Comparison of ENCODE assay signal across 13 cellular contexts in the genomic region with DNA sequence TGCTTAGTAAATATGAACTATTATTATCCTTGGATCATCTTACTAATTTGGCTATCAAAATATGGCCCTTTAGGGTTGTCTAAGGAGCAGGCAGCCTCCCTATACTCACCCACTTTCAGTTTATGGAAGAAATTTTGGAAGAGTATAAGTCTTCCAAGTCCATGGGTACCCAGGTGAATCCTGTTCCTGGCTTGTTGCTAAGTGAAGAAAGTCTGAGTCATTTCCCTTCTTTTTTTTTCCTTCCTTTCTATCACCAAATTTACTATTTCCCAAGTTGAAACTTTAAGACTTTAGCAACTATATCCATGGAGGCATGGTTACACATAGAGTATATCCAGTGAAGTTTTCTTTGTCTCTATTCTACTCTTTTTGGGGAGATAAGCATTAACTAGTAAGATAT.
DNase-seq lines count a peak whose midpoint lies in the region; ATAC-seq and TF ChIP-seq lines count a peak whose summit lies in the region.
"Had no signal": no experiment of that assay in that cellular context is flagged by ENCODE, and none has a peak within 500 bp of the region (broad histone marks: within the 10 kb centered on the region; RNA-seq: fewer than 3 reads in every experiment).

No MANE protein-coding gene starts in this region.

- ATAC-seq in PC-3 (no peak), GM21515 (IDR thresholded peaks at IDR 0.05; ENCODE audit: unreplicated experiment) (no peak)

- H3K36me3 Mint-ChIP-seq in endothelial cell (ENCODE audit: low read depth, unreplicated experiment) = peaks cover 3% of the 10 kb centered on the region
- no peaks in the 10 kb centered on the region for H3K36me3 Mint-ChIP-seq in T-helper 2 cell treated with Interferon-gamma antibody and Interleukin-4, amounts not matched to agents 5 μg/mL and 100 μg/mL, for 36 hours (ENCODE audit: low read depth)

- DNase-seq in HT1080 (ENCODE audit: low read depth) = peak; percentile 46
- peak; percentile 4 for DNase-seq in PC-3
- DNase-seq in cardiac fibroblast (ENCODE audit: low read depth in 2 of 2) = peak; percentile 34 to 37
- peak; percentile 45 for DNase-seq in fibroblast of pulmonary artery (ENCODE audit: low read depth)
- no peak for DNase-seq in endothelial cell (ENCODE audit: low spot score)
- no peak for DNase-seq in T-helper 2 cell treated with Interferon-gamma antibody and Interleukin-4, amounts not matched to agents 5 μg/mL and 100 μg/mL, for 36 hours (ENCODE audit: low spot score)
- DNase-seq: C1 segment of cervical spinal cord; CD4-positive, alpha-beta T cell; DND-41; GDM1 had no signal

- no peak overlapping the region for H3K27ac Mint-ChIP-seq in endothelial cell (ENCODE audit: unreplicated experiment)
- H3K27ac Mint-ChIP-seq in T-helper 2 cell treated with Interferon-gamma antibody and Interleukin-4, amounts not matched to agents 5 μg/mL and 100 μg/mL, for 36 hours = no peak overlapping the region
- H3K27ac Mint-ChIP-seq: B cell; CD4-positive, alpha-beta T cell had no signal

- H3K4me1 Mint-ChIP-seq in endothelial cell (ENCODE audit: unreplicated experiment) = peaks cover 7% of the 10 kb centered on the region
- H3K4me1 Mint-ChIP-seq in T-helper 2 cell treated with Interferon-gamma antibody and Interleukin-4, amounts not matched to agents 5 μg/mL and 100 μg/mL, for 36 hours (ENCODE audit: low read depth) = no peaks in the 10 kb centered on the region
- H3K4me1 Mint-ChIP-seq: B cell had no signal

- no peaks in the 10 kb centered on the region for H3K27me3 Mint-ChIP-seq in endothelial cell (ENCODE audit: unreplicated experiment)
- H3K27me3 Mint-ChIP-seq in T-helper 2 cell treated with Interferon-gamma antibody and Interleukin-4, amounts not matched to agents 5 μg/mL and 100 μg/mL, for 36 hours (ENCODE audit: low read depth) = peaks cover 7% of the 10 kb centered on the region

- H4K20me1 ChIP-seq in PC-3 (ENCODE audit: low read length) = no peaks in the 10 kb centered on the region

- no peaks in the 10 kb centered on the region for H3K9me2 ChIP-seq in PC-3 (replicated peaks; ENCODE audit: low read length)

- intact Hi-C loops in PC-3 (cut with micrococcal nuclease) = no loop called here

- no peaks in the 10 kb centered on the region for H3F3A ChIP-seq in PC-3 (ENCODE audit: low read length, unreplicated experiment)

- POLR2A ChIA-PET in PC-3 (lab: Charles Lee; ENCODE audit: unreplicated experiment) = no interaction called here

- no TSS peak for BruUV-seq in PC-3 (replicated peaks; lab: Mats Ljungman, UMichigan)

- no peaks in the 10 kb centered on the region for H3K36me3 ChIP-seq in PC-3 (ENCODE audit: low read depth, low read length)
- H3K36me3 ChIP-seq: HAP-1 had no signal

- no peaks in the 10 kb centered on the region for H3K9me3 ChIP-seq in PC-3 (ENCODE audit: low read length)
- H3K9me3 ChIP-seq: HAP-1 had no signal

- H3K4me1 ChIP-seq in PC-3 (ENCODE audit: insufficient read depth, low read length) = no peaks in the 10 kb centered on the region
- H3K4me1 ChIP-seq: HAP-1 had no signal

- TF ChIP-seq CTCF in PC-3 (conservative IDR thresholded peaks at IDR 0.05; ENCODE audit: low read depth, low read length) = no peak
- no peak for TF ChIP-seq CTCF in cardiac fibroblast (IDR thresholded peaks at IDR 0.05; ENCODE audit: low read depth, low read length)
- TF ChIP-seq CTCF in fibroblast of pulmonary artery (IDR thresholded peaks at IDR 0.05; ENCODE audit: low read length, missing control alignments) = no peak
- no peak for TF ChIP-seq CTCF in endothelial cell (IDR thresholded peaks at IDR 0.05; ENCODE audit: unreplicated experiment)

- H3K27ac ChIP-seq in PC-3 (ENCODE audit: low read length) = no peak overlapping the region

- no peak overlapping the region for H3K9ac ChIP-seq in PC-3 (ENCODE audit: low read length)

- CTCF ChIA-PET in PC-3 (lab: Charles Lee) = no interaction called here

- no peaks in the 10 kb centered on the region for H3K79me2 ChIP-seq in PC-3 (ENCODE audit: low read length)

- H3K4me3 ChIP-seq in PC-3 (ENCODE audit: low read length) (no peak overlapping the region), cardiac fibroblast (replicated peaks in 1 of 2; ENCODE audit: low read depth in 2 of 2, low read length in 2 of 2) (no peak overlapping the region), fibroblast of pulmonary artery (replicated peaks; ENCODE audit: low read depth, low read length) (no peak overlapping the region)
- H3K4me3 ChIP-seq: HAP-1 had no signal

- no peaks in the 10 kb centered on the region for H3K27me3 ChIP-seq in PC-3 (ENCODE audit: low read length)

- H3K4me2 ChIP-seq in PC-3 (ENCODE audit: low read length) = no peak overlapping the region

- no peak overlapping the region for H2AFZ ChIP-seq in PC-3 (ENCODE audit: low read length)

- no peak overlapping the region for H3K4me3 Mint-ChIP-seq in endothelial cell (ENCODE audit: unreplicated experiment)
- H3K4me3 Mint-ChIP-seq in T-helper 2 cell treated with Interferon-gamma antibody and Interleukin-4, amounts not matched to agents 5 μg/mL and 100 μg/mL, for 36 hours = no peak overlapping the region
- H3K4me3 Mint-ChIP-seq: B cell; CD4-positive, alpha-beta T cell had no signal

- peaks cover 3% of the 10 kb centered on the region for H3K9me3 Mint-ChIP-seq in endothelial cell (ENCODE audit: unreplicated experiment)
- H3K9me3 Mint-ChIP-seq in T-helper 2 cell treated with Interferon-gamma antibody and Interleukin-4, amounts not matched to agents 5 μg/mL and 100 μg/mL, for 36 hours = no peaks in the 10 kb centered on the region
- H3K9me3 Mint-ChIP-seq: CD4-positive, alpha-beta T cell had no signal

Comparison
In these comparisons a context has a peak if more than half of its experiments do, and no peak if none do; other contexts are left out.
1. DNase-seq: peak in HT1080 (single experiment), PC-3 (single experiment), cardiac fibroblast (2 of 2) and fibroblast of pulmonary artery (single experiment); none in endothelial cell (single experiment) and T-helper 2 cell treated with Interferon-gamma antibody and Interleukin-4, amounts not matched to agents 5 μg/mL and 100 μg/mL, for 36 hours (single experiment).